In genomic region chr1:187051618-187052232, GRCh38 we compare ENCODE assay signal across 9 cellular contexts.
A peak's percentile ranks its signal among the peaks of the same experiment; 100 is the strongest.
DNase-seq lines count a peak whose midpoint lies in the region; ATAC-seq and TF ChIP-seq lines count a peak whose summit lies in the region.
"Had no signal": no experiment of that assay in that cellular context is flagged by ENCODE, and none has a peak within 500 bp of the region (broad histone marks: within the 10 kb centered on the region; RNA-seq: fewer than 3 reads in every experiment).

No MANE protein-coding gene starts in this region.

- H3F3A ChIP-seq in Loucy (ENCODE audit: low read depth) = no peaks in the 10 kb centered on the region

- no peaks in the 10 kb centered on the region for H3K4me1 ChIP-seq in Loucy (ENCODE audit: insufficient read depth, low read length, poor library complexity, severe bottlenecking)

- H3K9ac ChIP-seq in Loucy (ENCODE audit: low read depth, low read length, poor library complexity, severe bottlenecking) = no peak overlapping the region

- H3K36me3 ChIP-seq in Loucy (ENCODE audit: insufficient read depth, low read length) = no peaks in the 10 kb centered on the region

- no peak overlapping the region for H3K4me3 Mint-ChIP-seq in stimulated activated naive B cell treated with anti-CD40 and anti-IgM and Interleukin-4, amounts not matched to agents 10 μg/mL and 1 μg/mL and 100 μg/mL, for 72 hours
- H3K4me3 Mint-ChIP-seq: T-helper 1 cell treated with Interleukin-12 subunit alpha and Interleukin-12 subunit beta and Interleukin-4 antibody, amounts not matched to agents 30 μg/mL and 1 μg/mL, for 36 hours had no signal

- H3K27me3 ChIP-seq in Loucy (ENCODE audit: insufficient read depth, low read length, poor library complexity, severe bottlenecking) = no peaks in the 10 kb centered on the region

- H3K4me1 Mint-ChIP-seq in stimulated activated naive B cell treated with anti-CD40 and anti-IgM and Interleukin-4, amounts not matched to agents 10 μg/mL and 1 μg/mL and 100 μg/mL, for 72 hours = no peaks in the 10 kb centered on the region

- H3K4me3 ChIP-seq in HFF-Myc (replicated peaks; ENCODE audit: low read depth, low read length) (no peak overlapping the region), Loucy (ENCODE audit: low read length, poor library complexity, severe bottlenecking) (no peak overlapping the region), fibroblast of villous mesenchyme (ENCODE audit: low read depth, low read length) (no peak overlapping the region)

- peak; percentile 48 to 63 for ATAC-seq in stimulated activated naive B cell treated with anti-CD40 and anti-IgM and Interleukin-4, amounts not matched to agents 10 μg/mL and 1 μg/mL and 100 μg/mL, for 72 hours (replicated peaks)

- no peaks in the 10 kb centered on the region for H3K79me2 ChIP-seq in Loucy (ENCODE audit: insufficient read depth, low read length)

- H3K9me2 ChIP-seq in Loucy (replicated peaks; ENCODE audit: low read depth, low read length) = no peaks in the 10 kb centered on the region

- TF ChIP-seq CTCF in GM12873 (IDR thresholded peaks at IDR 0.05; ENCODE audit: insufficient read depth, low read depth, low read length, missing control alignments) (peak; percentile 53), HFF-Myc (IDR thresholded peaks at IDR 0.05; ENCODE audit: low read depth, low read length, missing control alignments) (peak; percentile 38), Loucy (conservative IDR thresholded peaks at IDR 0.05; ENCODE audit: low read length) (peak; percentile 69), fibroblast of villous mesenchyme (IDR thresholded peaks at IDR 0.05; ENCODE audit: insufficient read depth, low read depth, low read length) (peak; percentile 54)

- H3K9me3 ChIP-seq in Loucy (ENCODE audit: insufficient read depth, low read depth, low read length) = no peaks in the 10 kb centered on the region

- no peak overlapping the region for H3K27ac Mint-ChIP-seq in stimulated activated naive B cell treated with anti-CD40 and anti-IgM and Interleukin-4, amounts not matched to agents 10 μg/mL and 1 μg/mL and 100 μg/mL, for 72 hours
- H3K27ac Mint-ChIP-seq: T-helper 1 cell treated with Interleukin-12 subunit alpha and Interleukin-12 subunit beta and Interleukin-4 antibody, amounts not matched to agents 30 μg/mL and 1 μg/mL, for 36 hours had no signal

- H4K20me1 ChIP-seq in Loucy (ENCODE audit: insufficient read depth, low read length, poor library complexity, severe bottlenecking) = no peaks in the 10 kb centered on the region

- DNase-seq in AML-193 (lab: John Stamatoyannopoulos, UW) (peak; percentile 8 to 19), HFF-Myc (ENCODE audit: extremely low read depth, low read depth) (peak; percentile 15), SK-N-DZ (ENCODE audit: low spot score) (peak; percentile 54), fibroblast of villous mesenchyme (ENCODE audit: low read depth) (peak; percentile 46)
- no peak for DNase-seq in stimulated activated naive B cell treated with anti-CD40 and anti-IgM and Interleukin-4, amounts not matched to agents 10 μg/mL and 1 μg/mL and 100 μg/mL, for 72 hours
- DNase-seq in activated naive CD4-positive, alpha-beta T cell (lab: John Stamatoyannopoulos, UW) = no peak

- no peaks in the 10 kb centered on the region for H3K9me3 Mint-ChIP-seq in stimulated activated naive B cell treated with anti-CD40 and anti-IgM and Interleukin-4, amounts not matched to agents 10 μg/mL and 1 μg/mL and 100 μg/mL, for 72 hours
- H3K9me3 Mint-ChIP-seq: T-helper 1 cell treated with Interleukin-12 subunit alpha and Interleukin-12 subunit beta and Interleukin-4 antibody, amounts not matched to agents 30 μg/mL and 1 μg/mL, for 36 hours had no signal

- no peak overlapping the region for H3K4me2 ChIP-seq in Loucy (ENCODE audit: low read depth, low read length, poor library complexity, severe bottlenecking)

- H3K27me3 Mint-ChIP-seq in stimulated activated naive B cell treated with anti-CD40 and anti-IgM and Interleukin-4, amounts not matched to agents 10 μg/mL and 1 μg/mL and 100 μg/mL, for 72 hours = no peaks in the 10 kb centered on the region

- H3K36me3 Mint-ChIP-seq in stimulated activated naive B cell treated with anti-CD40 and anti-IgM and Interleukin-4, amounts not matched to agents 10 μg/mL and 1 μg/mL and 100 μg/mL, for 72 hours = no peaks in the 10 kb centered on the region

- peak overlapping the region; percentile 46; the same call in 1 of the 2 replicates for H2AFZ ChIP-seq in Loucy (ENCODE audit: low read length)

Comparison
In these comparisons a context has a peak if more than half of its experiments do, and no peak if none do; other contexts are left out.
1. DNase-seq: peak in AML-193 (2 of 2), HFF-Myc (single experiment), SK-N-DZ (single experiment) and fibroblast of villous mesenchyme (single experiment); none in stimulated activated naive B cell treated with anti-CD40 and anti-IgM and Interleukin-4, amounts not matched to agents 10 μg/mL and 1 μg/mL and 100 μg/mL, for 72 hours (single experiment) and activated naive CD4-positive, alpha-beta T cell (0 of 4).
2. Peak in every context shown above with its lines, with median percentiles within 50 percentile points of each other: CTCF ChIP-seq.